27 cellular contexts compared by ENCODE assay signal in the genomic region with DNA sequence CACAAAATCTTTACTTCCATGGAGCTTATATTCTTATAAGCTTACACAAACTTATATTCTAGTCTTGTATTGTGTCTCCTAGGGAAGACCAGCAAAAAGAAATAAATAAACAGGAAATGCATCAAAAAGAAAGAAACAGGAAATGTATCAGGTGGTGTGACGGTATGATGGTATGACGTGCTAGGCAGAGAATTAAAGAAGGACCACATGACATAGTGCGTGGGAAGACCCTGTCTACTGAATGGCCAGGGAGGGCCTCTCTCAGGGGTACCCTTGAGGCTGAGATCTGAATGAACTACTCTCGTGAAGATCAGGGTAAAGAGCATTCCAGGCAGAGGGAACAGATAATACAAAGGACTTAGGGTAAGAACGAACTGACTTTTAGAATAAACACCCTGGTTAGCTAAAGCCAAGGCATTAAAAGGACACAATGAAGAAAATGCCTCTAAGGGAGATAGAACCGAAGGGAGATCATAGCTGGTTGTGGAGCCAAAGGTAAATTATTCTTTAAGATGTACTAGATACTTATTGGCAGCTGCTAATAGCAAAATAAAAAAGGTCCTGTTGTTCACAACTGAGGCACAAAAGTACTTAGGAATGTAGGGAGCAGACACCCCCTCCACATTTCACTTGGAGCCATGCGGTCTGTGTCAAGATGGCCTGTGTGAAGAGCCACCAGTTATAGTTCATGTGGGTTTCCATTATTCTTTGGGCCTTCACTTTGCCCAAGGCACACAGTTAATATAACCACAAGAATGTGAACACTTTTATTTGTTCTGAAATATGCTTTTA. TPM values are rescaled to one million over a fixed set of nuclear protein-coding genes. Genes with fewer than 3 reads are reported as not detected.
DNase-seq lines count a peak whose midpoint lies in the region; ATAC-seq and TF ChIP-seq lines count a peak whose summit lies in the region.
"Had no signal": no experiment of that assay in that cellular context is flagged by ENCODE, and none has a peak within 500 bp of the region (broad histone marks: within the 10 kb centered on the region; RNA-seq: fewer than 3 reads in every experiment).

No MANE protein-coding gene starts in this region.

- H2AFZ ChIP-seq in IMR-90 (replicated peaks; ENCODE audit: low read length, poor library complexity) (no peak overlapping the region), mammary epithelial cell (ENCODE audit: low read depth, low read length) (peak overlapping the region; percentile 23), hepatocyte (no peak overlapping the region)
- H2AFZ ChIP-seq: neural progenitor cell, parathyroid adenoma had no signal

- peaks cover 8 to 14% (median 10%) of the 10 kb centered on the region in 4 donors for H3K4me1 Mint-ChIP-seq in CD4-positive, alpha-beta memory T cell
- peaks cover 5 to 23% (median 16%) of the 10 kb centered on the region in 7 donors for H3K4me1 Mint-ChIP-seq in naive thymus-derived CD4-positive, alpha-beta T cell

- H3K27ac ChIP-seq in CD4-positive, alpha-beta memory T cell (ENCODE audit: low read depth, low read length), result no peak overlapping the region
- no peak overlapping the region for H3K27ac ChIP-seq in IMR-90 (ENCODE audit: insufficient read depth, low read length)
- H3K27ac ChIP-seq in mammary epithelial cell (ENCODE audit: insufficient read depth, low read depth, low read length), result peak overlapping the region; percentile 12
- no peak overlapping the region for H3K27ac ChIP-seq in naive thymus-derived CD4-positive, alpha-beta T cell (ENCODE audit: low read depth, low read length)
- no peak overlapping the region for H3K27ac ChIP-seq in hepatocyte
- H3K27ac ChIP-seq: brain microvascular endothelial cell, C4-2B, esophagus muscularis mucosa, neural progenitor cell, parathyroid adenoma had no signal

- no peak overlapping the region for H3K4me2 ChIP-seq in IMR-90 (ENCODE audit: low read depth, low read length)
- no peak overlapping the region for H3K4me2 ChIP-seq in mammary epithelial cell (ENCODE audit: insufficient read depth, low read depth, low read length)
- no peak overlapping the region for H3K4me2 ChIP-seq in hepatocyte
- H3K4me2 ChIP-seq: neural progenitor cell had no signal

- intact Hi-C loops in CD4-positive, alpha-beta memory T cell (cut with micrococcal nuclease), result no loop called here
- intact Hi-C loops in IMR-90 (cut with micrococcal nuclease) (loop anchor here (10.0 kb wide), 1 partner anchor 336 kb away; a partner anchor contains a TSS), mammary epithelial cell (cut with micrococcal nuclease) (no loop called here)
- intact Hi-C loops in naive thymus-derived CD4-positive, alpha-beta T cell (cut with micrococcal nuclease), result loop anchor here in 1 of 2 donors (10.0 kb wide), 1 partner anchor 46 kb away; no protein-coding TSS in a partner anchor

- no TSS peak for BruUV-seq in IMR-90 (replicated peaks; lab: Mats Ljungman, UMichigan)
- BruUV-seq in mammary epithelial cell (replicated peaks; lab: Mats Ljungman, UMichigan), result no TSS peak

- H3K9me2 ChIP-seq in hepatocyte (replicated peaks; ENCODE audit: insufficient read depth), result no peaks in the 10 kb centered on the region

- H3K14ac ChIP-seq in IMR-90 (replicated peaks; ENCODE audit: low read depth, low read length), result 0 out of 2 replicates have a peak overlapping the region, but pooled peaks have one; percentile 29

- H4K20me1 ChIP-seq in IMR-90 (ENCODE audit: insufficient read depth, low read length), result no peaks in the 10 kb centered on the region
- no peaks in the 10 kb centered on the region for H4K20me1 ChIP-seq in mammary epithelial cell (ENCODE audit: insufficient read depth, low read length)
- no peaks in the 10 kb centered on the region for H4K20me1 ChIP-seq in hepatocyte (ENCODE audit: insufficient read depth, poor library complexity, severe bottlenecking)

- no peaks in the 10 kb centered on the region for H3K27me3 Mint-ChIP-seq in CD4-positive, alpha-beta memory T cell
- no peaks in the 10 kb centered on the region for H3K27me3 Mint-ChIP-seq in naive thymus-derived CD4-positive, alpha-beta T cell

- no peak overlapping the region for H3K18ac ChIP-seq in IMR-90 (ENCODE audit: low read depth, low read length)

- POLR2A ChIA-PET in CD4-positive, alpha-beta memory T cell (lab: Charles Lee; ENCODE audit: partially characterized antibody), result interaction anchor here (1.0 to 1.4 kb wide), 2 partner anchors 18 to 70 kb away, joined by 3 to 5 read pairs; no protein-coding TSS in a partner anchor
- POLR2A ChIA-PET in IMR-90 (lab: Charles Lee; ENCODE audit: unreplicated experiment), result no interaction called here
- POLR2A ChIA-PET in naive thymus-derived CD4-positive, alpha-beta T cell (lab: Charles Lee), result no interaction called here

- no peaks in the 10 kb centered on the region for H3K27me3 ChIP-seq in CD4-positive, alpha-beta memory T cell (ENCODE audit: insufficient read depth, low read length)
- H3K27me3 ChIP-seq in IMR-90 (ENCODE audit: control insufficient read depth, insufficient read depth, low read length), result no peaks in the 10 kb centered on the region
- no peaks in the 10 kb centered on the region for H3K27me3 ChIP-seq in mammary epithelial cell (ENCODE audit: insufficient read depth, low read length)
- no peaks in the 10 kb centered on the region for H3K27me3 ChIP-seq in naive thymus-derived CD4-positive, alpha-beta T cell (ENCODE audit: control insufficient read depth in 2 of 2, insufficient read depth in 2 of 2, low read length in 2 of 2)
- H3K27me3 ChIP-seq in hepatocyte, result no peaks in the 10 kb centered on the region
- H3K27me3 ChIP-seq: brain microvascular endothelial cell, esophagus muscularis mucosa, neural progenitor cell had no signal

- H3K4me3 Mint-ChIP-seq in CD4-positive, alpha-beta memory T cell, result no peak overlapping the region
- H3K4me3 Mint-ChIP-seq in naive thymus-derived CD4-positive, alpha-beta T cell, result no peak overlapping the region
- H3K4me3 Mint-ChIP-seq: neural progenitor cell; stimulated activated effector memory CD8-positive, alpha-beta T cell treated with anti-CD3 and anti-CD28 coated beads, Interleukin-12 subunit alpha, Interleukin-12 subunit beta, amount 100 ng/mL, for 72 hours had no signal

- no peak overlapping the region for H2BK20ac ChIP-seq in IMR-90 (ENCODE audit: low read depth, low read length)

- no peaks in the 10 kb centered on the region for H3K36me3 ChIP-seq in CD4-positive, alpha-beta memory T cell (ENCODE audit: insufficient read depth, low read length)
- H3K36me3 ChIP-seq in IMR-90 (ENCODE audit: control insufficient read depth, insufficient read depth, low read length) (0 out of 2 replicates have a peak, but pooled peaks cover 1% of the 10 kb centered on the region), mammary epithelial cell (ENCODE audit: insufficient read depth, low read length) (no peaks in the 10 kb centered on the region), hepatocyte (replicated peaks; ENCODE audit: insufficient read depth, low read depth) (no peaks in the 10 kb centered on the region)
- no peaks in the 10 kb centered on the region for H3K36me3 ChIP-seq in naive thymus-derived CD4-positive, alpha-beta T cell (ENCODE audit: control insufficient read depth in 2 of 3, insufficient read depth in 3 of 3, low read length in 3 of 3)
- H3K36me3 ChIP-seq: brain microvascular endothelial cell, neural progenitor cell had no signal

- no peak overlapping the region for H4K91ac ChIP-seq in IMR-90 (ENCODE audit: insufficient read depth, low read depth, low read length)

- no peak for TF ChIP-seq POLR2A in IMR-90 (IDR thresholded peaks at IDR 0.05; ENCODE audit: low read depth, low read length)

- H2BK15ac ChIP-seq in IMR-90 (ENCODE audit: low read depth, low read length), result no peak overlapping the region

- no peaks in the 10 kb centered on the region for H3K9me3 ChIP-seq in CD4-positive, alpha-beta memory T cell (ENCODE audit: control insufficient read depth in 1 of 2, low read length in 2 of 2)
- no peaks in the 10 kb centered on the region for H3K9me3 ChIP-seq in IMR-90 (ENCODE audit: control insufficient read depth, insufficient read depth, low read length)
- H3K9me3 ChIP-seq in mammary epithelial cell (replicated peaks; ENCODE audit: insufficient read depth, low read length), result no peaks in the 10 kb centered on the region
- no peaks in the 10 kb centered on the region for H3K9me3 ChIP-seq in naive thymus-derived CD4-positive, alpha-beta T cell (ENCODE audit: control insufficient read depth in 2 of 3, low read length in 3 of 3)
- H3K9me3 ChIP-seq in hepatocyte (ENCODE audit: low read depth), result no peaks in the 10 kb centered on the region
- H3K9me3 ChIP-seq: esophagus muscularis mucosa had no signal

- H3K4me1 ChIP-seq in CD4-positive, alpha-beta memory T cell (ENCODE audit: insufficient read depth, low read length), result peaks cover 5% of the 10 kb centered on the region
- H3K4me1 ChIP-seq in IMR-90 (ENCODE audit: control insufficient read depth, insufficient read depth, low read length) (no peaks in the 10 kb centered on the region), mammary epithelial cell (ENCODE audit: insufficient read depth, low read length) (peaks cover 48% of the 10 kb centered on the region), hepatocyte (ENCODE audit: insufficient read depth) (peaks cover 5% of the 10 kb centered on the region)
- H3K4me1 ChIP-seq in naive thymus-derived CD4-positive, alpha-beta T cell (ENCODE audit: control insufficient read depth in 2 of 2, insufficient read depth in 2 of 2, low read length in 2 of 2), result no peaks in the 10 kb centered on the region
- H3K4me1 ChIP-seq: neural progenitor cell, parathyroid adenoma had no signal

- H2AK5ac ChIP-seq in IMR-90 (ENCODE audit: low read depth, low read length), result no peak overlapping the region

- no peak overlapping the region for H4K5ac ChIP-seq in IMR-90 (ENCODE audit: low read depth, low read length)

- TF ChIP-seq RAD21 in IMR-90 (IDR thresholded peaks at IDR 0.05; ENCODE audit: low read length), result no peak

- in situ Hi-C loops in IMR-90 (cut with MboI; ENCODE audit: low sequenced_read_pairs), result no loop called here
- in situ Hi-C loops in mammary epithelial cell (cut with MboI; ENCODE audit: low sequenced_read_pairs in 2 of 2), result no loop called here

- peaks cover 2% of the 10 kb centered on the region; the same call in 1 of the 2 replicates for H3K9me1 ChIP-seq in IMR-90 (ENCODE audit: insufficient read depth, low read length)

- H3K36me3 Mint-ChIP-seq in CD4-positive, alpha-beta memory T cell, result peaks cover 3 to 4% of the 10 kb centered on the region in 2 donors
- peaks cover 0 to 18% (median 5%) of the 10 kb centered on the region in 5 donors for H3K36me3 Mint-ChIP-seq in naive thymus-derived CD4-positive, alpha-beta T cell
- H3K36me3 Mint-ChIP-seq: stimulated activated effector memory CD8-positive, alpha-beta T cell treated with anti-CD3 and anti-CD28 coated beads, Interleukin-12 subunit alpha, Interleukin-12 subunit beta, amount 100 ng/mL, for 72 hours had no signal

- H3K79me2 ChIP-seq in mammary epithelial cell (ENCODE audit: insufficient read depth, low read length), result no peaks in the 10 kb centered on the region
- no peaks in the 10 kb centered on the region for H3K79me2 ChIP-seq in hepatocyte
- H3K79me2 ChIP-seq: parathyroid adenoma had no signal

- H3K9ac ChIP-seq in IMR-90 (ENCODE audit: low read depth, low read length), result no peak overlapping the region
- H3K9ac ChIP-seq in mammary epithelial cell (ENCODE audit: insufficient read depth, low read length), result no peak overlapping the region
- H3K9ac ChIP-seq: neural progenitor cell, parathyroid adenoma had no signal

- peaks cover 3 to 6% of the 10 kb centered on the region in 2 experiments; a peak in 3 of 4 replicates for H3K79me1 ChIP-seq in IMR-90 (ENCODE audit: low read depth in 1 of 2, low read length in 2 of 2)

- CTCF ChIA-PET in CD4-positive, alpha-beta memory T cell (lab: Charles Lee; ENCODE audit: partially characterized antibody), result interaction anchor here (0.6 kb wide), 1 partner anchor 10 kb away, joined by 3 read pairs; no protein-coding TSS in a partner anchor
- CTCF ChIA-PET in IMR-90 (lab: Yijun Ruan, JAX) (no interaction called here), mammary epithelial cell (lab: Charles Lee; ENCODE audit: low non-redundant PET) (no interaction called here)
- CTCF ChIA-PET in naive thymus-derived CD4-positive, alpha-beta T cell (lab: Charles Lee), result interaction anchor here (0.5 kb wide), 1 partner anchor 117 kb away, joined by 3 read pairs; no protein-coding TSS in a partner anchor

- WGBS in IMR-90 (ENCODE audit: extremely low coverage in 2 of 2, insufficient read length in 1 of 2), 2 experiments, result 89% methylated on average over 3 of the region's 7 CpGs; no CpG with 5 or more reads in 1 of the 2 experiments
- WGBS in mammary epithelial cell (ENCODE audit: low coverage, missing lambda C conversion rate), result 54% methylated on average over 6 of the region's 7 CpGs
- 81% methylated on average over 7 of the region's 7 CpGs for WGBS in hepatocyte (ENCODE audit: low lambda C conversion rate, missing lambda C conversion rate)

- no peak for ATAC-seq in IMR-90 (ENCODE audit: low read depth)
- peak; percentile 60 for ATAC-seq in naive thymus-derived CD4-positive, alpha-beta T cell
- ATAC-seq: HepG2; left cardiac atrium; right cardiac atrium; SK-N-SH treated with all-trans-retinoic acid at 6 μM for 48 hours; stimulated activated effector memory CD8-positive, alpha-beta T cell treated with anti-CD3 and anti-CD28 coated beads, Interleukin-12 subunit alpha, Interleukin-12 subunit beta, amount 100 ng/mL, for 72 hours had no signal

- H3K9me3 Mint-ChIP-seq in CD4-positive, alpha-beta memory T cell, result no peaks in the 10 kb centered on the region
- peaks cover 0 to 3% (median 0%) of the 10 kb centered on the region in 11 donors for H3K9me3 Mint-ChIP-seq in naive thymus-derived CD4-positive, alpha-beta T cell
- H3K9me3 Mint-ChIP-seq: neural progenitor cell; stimulated activated effector memory CD8-positive, alpha-beta T cell treated with anti-CD3 and anti-CD28 coated beads, Interleukin-12 subunit alpha, Interleukin-12 subunit beta, amount 100 ng/mL, for 72 hours had no signal

- DNase-seq in CD4-positive, alpha-beta memory T cell, result peak in 2 of 5 donors; percentile 14 to 36
- DNase-seq in IMR-90 (no peak), mammary epithelial cell (no peak), hepatocyte (ENCODE audit: low spot score) (no peak), COLO829 (ENCODE audit: low spot score) (no peak), NCI-H446 (lab: John Stamatoyannopoulos, UW) (no peak)
- DNase-seq in naive thymus-derived CD4-positive, alpha-beta T cell, result peak in 5 of 9 donors; percentile 12 to 42 (median 16)
- DNase-seq: activated gamma-delta T cell; amniotic stem cell; brain microvascular endothelial cell; effector CD8-positive, alpha-beta T cell; left cardiac atrium; NCI-H1092; NCI-H1694 treated with DMSO at 0.1 percent for 48 hours; NCI-H2171; NCI-H524 treated with DMSO at 0.1 percent for 48 hours; right cardiac atrium; stimulated activated CD4-positive, alpha-beta T cell treated with anti-CD3 and anti-CD28 coated beads, Interleukin-12 subunit alpha, Interleukin-12 subunit beta, amount 100 ng/mL, for 4 hours; stimulated activated CD4-positive, alpha-beta T cell treated with anti-CD3 and anti-CD28 coated beads, Interleukin-4, amount 100 ng/mL, for 24 hours; substantia nigra had no signal

- H4K8ac ChIP-seq in IMR-90 (ENCODE audit: low read depth in 2 of 2, low read length in 2 of 2), result no peak overlapping the region

- dilution Hi-C loops in IMR-90 (cut with HindIII; ENCODE audit: low sequenced_read_pairs, unreplicated experiment), result no loop called here
- dilution Hi-C loops in mammary epithelial cell (cut with HindIII; ENCODE audit: low sequenced_read_pairs), result no loop called here

- H3K56ac ChIP-seq in IMR-90 (ENCODE audit: extremely low read depth, insufficient read depth, low read length), result no peak overlapping the region

- no peak overlapping the region for H2BK120ac ChIP-seq in IMR-90 (ENCODE audit: low read depth, low read length)

- H3K23ac ChIP-seq in IMR-90 (ENCODE audit: low read depth, low read length), result no peak overlapping the region; the same call in 1 of the 2 replicates

- H3K4ac ChIP-seq in IMR-90 (ENCODE audit: low read depth, low read length), result no peak overlapping the region

- peak overlapping the region; percentile 16 to 93 (median 77) for H3K27ac Mint-ChIP-seq in CD4-positive, alpha-beta memory T cell
- H3K27ac Mint-ChIP-seq in naive thymus-derived CD4-positive, alpha-beta T cell, result peak overlapping the region in 7 of 9 donors; percentile 15 to 87 (median 65)
- H3K27ac Mint-ChIP-seq: neural progenitor cell; stimulated activated effector memory CD8-positive, alpha-beta T cell treated with anti-CD3 and anti-CD28 coated beads, Interleukin-12 subunit alpha, Interleukin-12 subunit beta, amount 100 ng/mL, for 72 hours had no signal

- TF ChIP-seq CTCF in IMR-90 (conservative IDR thresholded peaks at IDR 0.05; ENCODE audit: low read depth, low read length) (no peak), mammary epithelial cell (conservative IDR thresholded peaks at IDR 0.05 in 1 of 2, IDR thresholded peaks at IDR 0.05 in 1 of 2; ENCODE audit: extremely low read depth in 1 of 2, insufficient read depth in 1 of 2, low read depth in 1 of 2, low read length in 2 of 2) (no peak), hepatocyte (IDR thresholded peaks at IDR 0.05; ENCODE audit: poor library complexity) (no peak)

- no peak overlapping the region for H2BK5ac ChIP-seq in IMR-90 (ENCODE audit: low read depth, low read length, poor library complexity, severe bottlenecking)

- H3K4me3 ChIP-seq in CD4-positive, alpha-beta memory T cell (ENCODE audit: low read length in 2 of 2), result no peak overlapping the region
- no peak overlapping the region for H3K4me3 ChIP-seq in IMR-90 (ENCODE audit: insufficient read depth, low read depth, low read length)
- H3K4me3 ChIP-seq in mammary epithelial cell (replicated peaks in 1 of 3; ENCODE audit: insufficient read depth in 1 of 3, low read depth in 2 of 3, low read length in 3 of 3), result no peak overlapping the region
- no peak overlapping the region for H3K4me3 ChIP-seq in naive thymus-derived CD4-positive, alpha-beta T cell (ENCODE audit: low read length)
- H3K4me3 ChIP-seq in hepatocyte, result no peak overlapping the region
- H3K4me3 ChIP-seq: esophagus muscularis mucosa, neural progenitor cell had no signal

- no peak overlapping the region for H2AK9ac ChIP-seq in IMR-90 (replicated peaks; ENCODE audit: low read depth, low read length, poor library complexity)

RNA-seq across cellular contexts. Expression of a gene that starts 15.8 kb away (rescaled TPM):
- 100 to 1,000 TPM; 121 to 123 TPM for total RNA-seq in CD4-positive, alpha-beta memory T cell
- 1 to 10 TPM; 2.9 to 3.9 TPM for polyA plus RNA-seq in CD4-positive, alpha-beta memory T cell
- 23.8 and 41.4 TPM in 2 replicates for total RNA-seq in IMR-90 (2012; rRNA removed)
- polyA plus RNA-seq in IMR-90 (2012; rRNA removed), result 31.1 and 46.4 TPM in 2 replicates
- polyA plus RNA-seq in IMR-90 (2012; cell fraction: cytosol; rRNA removed), result 13.2 and 15.6 TPM in 2 replicates
- 14.3 and 60.9 TPM in 2 replicates for polyA plus RNA-seq in IMR-90 (2012; cell fraction: nucleus; rRNA removed; ENCODE audit: low replicate concordance)
- 10 to 100 TPM; 56.5 to 74.5 TPM for total RNA-seq in mammary epithelial cell
- 24.1 TPM for polyA plus RNA-seq in mammary epithelial cell
- polyA minus RNA-seq in mammary epithelial cell, result 93.5 TPM
- total RNA-seq in naive thymus-derived CD4-positive, alpha-beta T cell, result 100 to 1,000 TPM in 3 of 5 experiments, 10 to 100 TPM in 2; 80.5 to 164 (median 104) TPM
- polyA plus RNA-seq in naive thymus-derived CD4-positive, alpha-beta T cell, result 1 to 10 TPM; 1.7 to 3.1 TPM
- total RNA-seq in hepatocyte, result 63.4 and 72.1 TPM in 2 replicates
- polyA plus RNA-seq in hepatocyte, result 9.4 and 11.7 TPM in 2 replicates

Comparison
In these comparisons a context has a peak if more than half of its experiments do, and no peak if none do; other contexts are left out.
1. DNase-seq: peak in naive thymus-derived CD4-positive, alpha-beta T cell (5 of 9); none in IMR-90 (single experiment), mammary epithelial cell (single experiment), hepatocyte (single experiment), COLO829 (single experiment) and NCI-H446 (0 of 2).
2. CTCF ChIA-PET loops: an anchor here in CD4-positive, alpha-beta memory T cell (0.6 kb wide) and naive thymus-derived CD4-positive, alpha-beta T cell (0.5 kb wide); none called in IMR-90 and mammary epithelial cell.